1 cellular context compared by ENCODE assay signal in genomic region chr11:93623938-93624337, GRCh38.
TF ChIP-seq lines count a peak whose summit lies in the region.

No MANE protein-coding gene starts in this region.

TF ChIP-seq in HepG2, 621 proteins besides CTCF, POLR2A, EP300 and RAD21 (continued from another document):
- TF ChIP-seq GMEB1 (CRISPR knock-in tag; IDR thresholded peaks at IDR 0.05; ENCODE audit: borderline replicate concordance) (no peak), HINFP (CRISPR knock-in tag; IDR thresholded peaks at IDR 0.05; ENCODE audit: low read depth) (peak; percentile 56; the same call in 1 of the 2 replicates), HMG20A (CRISPR knock-in tag; IDR thresholded peaks at IDR 0.05; ENCODE audit: borderline replicate concordance) (peak; percentile 17; the same call in 1 of the 2 replicates), ZFX (CRISPR knock-in tag; IDR thresholded peaks at IDR 0.05; ENCODE audit: low read depth) (no peak), ELF3 (CRISPR knock-in tag; IDR thresholded peaks at IDR 0.05) (peak; percentile 50; the same call in 1 of the 2 replicates)
